In the genomic region with DNA sequence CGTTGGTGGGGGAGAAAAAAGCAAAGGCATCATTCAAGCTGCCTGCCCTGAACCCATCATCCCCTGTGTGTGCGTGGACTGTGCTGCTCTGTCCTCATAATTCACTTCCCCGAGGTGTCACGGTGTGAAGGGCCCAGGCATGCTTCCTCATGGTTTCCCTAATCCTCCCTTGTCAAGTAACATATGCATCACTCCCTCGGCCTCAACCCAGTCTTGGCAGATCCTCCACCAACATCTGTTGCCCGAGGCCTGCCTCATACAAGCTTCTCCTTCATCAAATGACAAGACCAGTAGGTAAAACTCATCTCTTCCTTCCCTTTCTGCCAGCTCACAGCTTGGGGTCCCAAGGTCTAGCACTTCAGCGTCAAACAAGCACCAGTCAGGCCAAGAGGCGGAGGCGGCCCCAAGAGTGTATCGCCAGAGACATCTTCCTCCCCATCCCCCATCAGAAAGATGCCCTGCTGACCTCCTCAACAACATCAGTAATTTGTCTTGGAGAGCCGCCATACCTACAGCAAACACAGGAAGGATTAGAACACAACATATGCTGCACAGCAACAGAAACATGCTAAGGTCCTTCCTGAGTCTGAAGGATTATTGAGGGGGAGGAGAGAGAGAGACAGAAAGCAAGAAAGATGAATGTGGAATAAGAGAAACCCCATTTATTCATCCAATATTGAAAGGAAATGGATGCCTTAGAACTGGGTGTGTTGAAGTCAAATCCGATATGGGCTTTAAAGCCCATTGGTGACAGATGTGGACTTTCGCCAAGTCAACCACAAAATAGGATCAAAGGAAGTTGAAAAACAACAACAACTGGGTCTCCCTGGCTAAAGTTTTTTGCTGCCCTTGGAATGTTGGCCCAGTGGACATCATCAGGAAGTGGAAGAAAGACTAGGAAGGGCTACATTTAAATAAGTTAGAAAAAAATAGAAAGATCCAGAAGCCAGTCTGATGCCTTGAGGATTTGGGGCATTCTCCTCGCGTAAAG, we compare ENCODE assay signal across 16 cellular contexts. TPM values are rescaled to one million over a fixed set of nuclear protein-coding genes. Genes with fewer than 3 reads are reported as not detected.
DNase-seq lines count a peak whose midpoint lies in the region; ATAC-seq and TF ChIP-seq lines count a peak whose summit lies in the region.
"Had no signal": no experiment of that assay in that cellular context is flagged by ENCODE, and none has a peak within 500 bp of the region (broad histone marks: within the 10 kb centered on the region; RNA-seq: fewer than 3 reads in every experiment).

No MANE protein-coding gene starts in this region.

- H3K9me3 ChIP-seq in right cardiac atrium (ENCODE audit: control insufficient read depth, low read length) (no peaks in the 10 kb centered on the region), gastroesophageal sphincter (peaks cover 0 to 9% (median 0%) of the 10 kb centered on the region in 3 donors), upper lobe of right lung (no peaks in the 10 kb centered on the region)

- H3K27ac ChIP-seq in right cardiac atrium (ENCODE audit: low read length) (no peak overlapping the region), gastroesophageal sphincter (no peak overlapping the region), upper lobe of right lung (no peak overlapping the region)

- H3K4me1 ChIP-seq in right cardiac atrium (ENCODE audit: control insufficient read depth, insufficient read depth, low read length) (no peaks in the 10 kb centered on the region), gastroesophageal sphincter (no peaks in the 10 kb centered on the region), upper lobe of right lung (no peaks in the 10 kb centered on the region)

- TF ChIP-seq CTCF in gastroesophageal sphincter (IDR thresholded peaks at IDR 0.05) = no peak
- TF ChIP-seq CTCF in upper lobe of right lung (IDR thresholded peaks at IDR 0.05) = no peak

- intact Hi-C loops in right cardiac atrium (cut with DNase I) (no loop called here), cardiac septum (cut with DNase I) (no loop called here), upper lobe of right lung (cut with DNase I) (no loop called here)

- DNase-seq in right cardiac atrium (peak in 2 of 3 donors; percentile 29 to 31), cardiac septum (ENCODE audit: low spot score) (no peak), NCI-H524 treated with DMSO at 0.1 percent for 48 hours (lab: John Stamatoyannopoulos, UW) (peak; percentile 97), upper lobe of right lung (no peak), UCSD-AML1 (lab: John Stamatoyannopoulos, UW; ENCODE audit: unreplicated experiment) (no peak), NOMO-1 treated with DMSO at 0.1 percent for 48 hours (lab: John Stamatoyannopoulos, UW; ENCODE audit: unreplicated experiment) (no peak)
- DNase-seq: activated naive CD8-positive, alpha-beta T cell treated with anti-CD3 and anti-CD28 coated beads, Interleukin-2, amount 50 U/mL, for 24 hours; cerebellar nuclear complex; GDM1; KG1; NCI-H1417; NCI-H510A treated with DMSO at 0.1 percent for 48 hours; retina had no signal

- H3K27me3 ChIP-seq in right cardiac atrium (ENCODE audit: control insufficient read depth, insufficient read depth) (no peaks in the 10 kb centered on the region), gastroesophageal sphincter (peaks cover 12% of the 10 kb centered on the region), upper lobe of right lung (no peaks in the 10 kb centered on the region)

- no peak for TF ChIP-seq EP300 in gastroesophageal sphincter (IDR thresholded peaks at IDR 0.05)

- WGBS in right cardiac atrium = 51% methylated on average over 15 of the region's 15 CpGs
- WGBS in gastroesophageal sphincter (ENCODE audit: low coverage in 1 of 2), 2 donors = 32 to 56% methylated on average over 7 to 9 of the region's 15 CpGs

- H3K4me3 ChIP-seq in right cardiac atrium (ENCODE audit: low read length) (no peak overlapping the region), gastroesophageal sphincter (no peak overlapping the region), upper lobe of right lung (no peak overlapping the region)

- H3K36me3 ChIP-seq in gastroesophageal sphincter = no peaks in the 10 kb centered on the region
- H3K36me3 ChIP-seq in upper lobe of right lung = no peaks in the 10 kb centered on the region

- ATAC-seq in right cardiac atrium = peak; percentile 43 to 53
- peak; percentile 19 for ATAC-seq in gastroesophageal sphincter
- peak; percentile 58 for ATAC-seq in upper lobe of right lung
- ATAC-seq in HG02870 (IDR thresholded peaks at IDR 0.05; ENCODE audit: unreplicated experiment) = no peak
- ATAC-seq: activated naive CD8-positive, alpha-beta T cell treated with anti-CD3 and anti-CD28 coated beads, Interleukin-2, amount 50 U/mL, for 24 hours; natural killer cell treated with Interleukin-12 subunit alpha and Interleukin-12 subunit beta and Interleukin-15 and Interleukin-18, amount 100 ng/mL, for 72 hours had no signal

- TF ChIP-seq POLR2A in gastroesophageal sphincter (IDR thresholded peaks at IDR 0.05) = no peak

RNA-seq across cellular contexts. Expression of a gene that starts 38.4 kb away (rescaled TPM):
- 10 to 100 TPM; 10.5 to 23.5 (median 20.6) TPM for total RNA-seq in right cardiac atrium
- 12.5 TPM for polyA plus RNA-seq in right cardiac atrium
- 24.0 TPM for total RNA-seq in cardiac septum
- total RNA-seq in gastroesophageal sphincter = 1 to 10 TPM; 1.1 to 5.4 (median 2.5) TPM
- 5.4 TPM for total RNA-seq in upper lobe of right lung
- total RNA-seq: natural killer cell treated with Interleukin-12 subunit alpha and Interleukin-12 subunit beta and Interleukin-15 and Interleukin-18, amount 100 ng/mL, for 72 hours had no signal

Comparison
In these comparisons a context has a peak if more than half of its experiments do, and no peak if none do; other contexts are left out.
1. DNase-seq: peak in right cardiac atrium (2 of 3) and NCI-H524 treated with DMSO at 0.1 percent for 48 hours (single experiment); none in cardiac septum (single experiment), upper lobe of right lung (single experiment), UCSD-AML1 (single experiment) and NOMO-1 treated with DMSO at 0.1 percent for 48 hours (single experiment).